ENCODE assay signal across 8 cellular contexts in the genomic region with DNA sequence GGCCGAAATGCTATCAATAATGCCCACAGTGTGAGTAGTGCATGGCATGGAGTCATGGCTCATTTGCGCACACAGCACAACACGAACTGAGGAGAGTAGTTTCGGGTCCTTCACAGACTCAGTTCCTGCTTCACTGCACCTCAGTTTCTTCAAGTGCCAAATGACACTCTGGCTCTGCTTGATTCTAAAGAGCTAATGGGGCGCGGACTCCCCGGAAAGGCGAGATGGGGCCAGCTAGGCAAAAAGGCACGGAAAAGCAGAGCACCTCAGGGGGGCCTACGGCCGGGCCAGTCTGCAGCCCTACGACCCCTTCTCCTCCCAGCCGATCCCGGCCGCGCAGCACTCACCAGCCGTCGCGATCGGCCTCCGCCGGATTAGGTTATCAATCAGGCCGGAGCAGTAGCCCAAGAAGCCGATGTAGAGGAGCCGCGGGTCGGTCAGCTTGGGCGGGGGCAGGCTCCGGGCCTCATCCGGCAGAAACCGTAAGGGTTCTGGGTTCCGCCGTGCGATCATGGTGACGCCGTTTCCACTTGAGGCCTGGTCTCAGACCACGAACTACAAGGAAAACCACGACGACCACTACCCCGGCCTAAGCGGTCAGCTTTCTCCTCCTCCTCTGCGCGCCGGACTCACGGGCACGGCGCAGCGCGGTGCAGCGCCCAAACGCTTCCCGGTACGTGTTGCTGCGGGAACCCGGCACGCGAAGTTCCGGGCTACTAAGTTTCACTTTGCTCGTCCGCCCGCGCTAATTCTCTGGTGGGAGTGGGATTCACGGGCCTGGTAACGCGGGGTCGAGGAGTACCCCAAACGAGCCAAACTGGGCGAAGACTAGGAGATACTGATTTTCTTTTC. TPM values are rescaled to one million over a fixed set of nuclear protein-coding genes. Genes with fewer than 3 reads are reported as not detected.
DNase-seq lines count a peak whose midpoint lies in the region; ATAC-seq, FAIRE-seq and TF ChIP-seq lines count a peak whose summit lies in the region.

NDUFC2 (minus strand) TSS at position 631 of the 852 bp plus-strand sequence; CDS start at position 513, 118 bp downstream.

- H3K4me2 ChIP-seq in GM23338: peak within 1 kb of the TSS; percentile 100

- FAIRE-seq in frontal cortex (lab: Jason Lieb, UNC): no peak

- H3K9me3 Mint-ChIP-seq in GM23338: no peaks in the 10 kb centered on the region

- H3K4me1 Mint-ChIP-seq in GM23338: peaks cover 9% of the 10 kb centered on the region

- peak within 1 kb of the TSS; percentile 92 for H3K4me3 Mint-ChIP-seq in GM23338

- peak within 1 kb of the TSS; percentile 91 for H3K27ac Mint-ChIP-seq in GM23338

- peaks cover 51% of the 10 kb centered on the region for H3K79me2 ChIP-seq in GM23338 (replicated peaks; ENCODE audit: insufficient read depth)

- ATAC-seq in GM23338: peak; percentile 93

- H3K27me3 Mint-ChIP-seq in GM23338 (ENCODE audit: insufficient read depth, low read depth, poor library complexity): no peaks in the 10 kb centered on the region

- H2AFZ ChIP-seq in GM23338 (peak within 1 kb of the TSS; percentile 92), neuron (ENCODE audit: low read depth, low read length) (peak within 1 kb of the TSS; percentile 92)

- H3K27me3 ChIP-seq in GM23338 (ENCODE audit: insufficient read depth): no peaks in the 10 kb centered on the region
- no peaks in the 10 kb centered on the region for H3K27me3 ChIP-seq in SJSA1 (replicated peaks)
- no peaks in the 10 kb centered on the region for H3K27me3 ChIP-seq in neuron (ENCODE audit: insufficient read depth, low read length)

- peak; percentile 80 for DNase-seq in EL
- DNase-seq in GM23338 (ENCODE audit: low spot score): peak; percentile 86
- DNase-seq in LNCaP clone FGC (ENCODE audit: low read depth): peak; percentile 52
- peak; percentile 66 to 69 for DNase-seq in SJSA1 (ENCODE audit: low read depth in 1 of 2, low spot score in 2 of 2)
- DNase-seq in activated naive CD4-positive, alpha-beta T cell treated with Interleukin-2 at 50 U/mL for 16 hours: peak; percentile 74
- DNase-seq in frontal cortex (ENCODE audit: low spot score in 2 of 2): peak; percentile 60 to 77
- DNase-seq in stromal cell of bone marrow (ENCODE audit: low read depth): peak; percentile 63

- peaks cover 3% of the 10 kb centered on the region; the same call in 1 of the 2 replicates for H3K4me1 ChIP-seq in GM23338 (ENCODE audit: insufficient read depth)
- peaks cover 47% of the 10 kb centered on the region for H3K4me1 ChIP-seq in SJSA1 (replicated peaks)
- peaks cover 25% of the 10 kb centered on the region for H3K4me1 ChIP-seq in neuron (ENCODE audit: insufficient read depth, low read length)

- peaks cover 27% of the 10 kb centered on the region for H4K20me1 ChIP-seq in GM23338 (replicated peaks; ENCODE audit: insufficient read depth)

- H3K27ac ChIP-seq in GM23338 (ENCODE audit: low read depth): peak within 1 kb of the TSS; percentile 89
- peak within 1 kb of the TSS; percentile 97 for H3K27ac ChIP-seq in SJSA1

- H3K36me3 ChIP-seq in GM23338 (ENCODE audit: insufficient read depth) (no peaks in the 10 kb centered on the region), SJSA1 (peaks cover 20% of the 10 kb centered on the region), neuron (ENCODE audit: insufficient read depth, low read length) (peaks cover 17% of the 10 kb centered on the region)

- H3K9me2 ChIP-seq in GM23338 (ENCODE audit: insufficient read depth): 0 out of 2 replicates have a peak, but pooled peaks cover 4% of the 10 kb centered on the region

- peaks cover 2% of the 10 kb centered on the region; the same call in 1 of the 3 replicates for H3K36me3 Mint-ChIP-seq in GM23338 (ENCODE audit: low read depth)

- H3K4me3 ChIP-seq in GM23338 (peak within 1 kb of the TSS; percentile 92), LNCaP clone FGC (ENCODE audit: low read depth, low read length) (peak within 1 kb of the TSS; percentile 99), SJSA1 (peak within 1 kb of the TSS; percentile 78), neuron (ENCODE audit: low read length) (peak within 1 kb of the TSS; percentile 93)

- H3F3A ChIP-seq in GM23338 (replicated peaks; ENCODE audit: low read depth): 0 out of 2 replicates have a peak, but pooled peaks cover 8% of the 10 kb centered on the region

- TF ChIP-seq CTCF in GM23338 (conservative IDR thresholded peaks at IDR 0.05; ENCODE audit: low read depth in 2 of 2) (no peak), LNCaP clone FGC (IDR thresholded peaks at IDR 0.05; ENCODE audit: control insufficient read depth, extremely low read depth, insufficient read depth) (no peak)

- H3K9me3 ChIP-seq in SJSA1 (replicated peaks): no peaks in the 10 kb centered on the region
- H3K9me3 ChIP-seq in neuron (ENCODE audit: low read length): no peaks in the 10 kb centered on the region

TF ChIP-seq in GM23338, 12 proteins besides CTCF, POLR2A, EP300 and RAD21:
- TF ChIP-seq NANOG (IDR thresholded peaks at IDR 0.05; ENCODE audit: borderline replicate concordance): no peak
- no peak for TF ChIP-seq EZH2phosphoT487 (IDR thresholded peaks at IDR 0.05; ENCODE audit: unreplicated experiment)
- TF ChIP-seq CREB1 (CRISPR knock-in tag; IDR thresholded peaks at IDR 0.05; ENCODE audit: low read depth): peak; percentile 78
- TF ChIP-seq EZH2 (IDR thresholded peaks at IDR 0.05; ENCODE audit: low read depth, unreplicated experiment): no peak
- peak; percentile 79; the same call in 1 of the 2 replicates for TF ChIP-seq ZNF114 (CRISPR knock-in tag; IDR thresholded peaks at IDR 0.05)
- no peak for TF ChIP-seq ZNF331 (CRISPR knock-in tag; IDR thresholded peaks at IDR 0.05; ENCODE audit: low read depth)
- TF ChIP-seq JUNB (IDR thresholded peaks at IDR 0.05; ENCODE audit: unreplicated experiment): no peak
- TF ChIP-seq POLR2AphosphoS5 (IDR thresholded peaks at IDR 0.05; ENCODE audit: low read depth): peak; percentile 96
- TF ChIP-seq ETS1 (IDR thresholded peaks at IDR 0.05): peak; percentile 76

RNA-seq across cellular contexts. Expression of gene NDUFC2, which starts in this region (rescaled TPM):
- 122 and 174 TPM in 2 replicates for total RNA-seq in GM23338 (2014; rRNA removed; shearing (Covaris generic))
- 711 and 755 TPM in 2 replicates for polyA plus RNA-seq in GM23338 (2016; fragmentation: Nextera tagmentation; extraction: Ambion mirVana)
- total RNA-seq in SJSA1 (2014; rRNA removed; shearing (Covaris generic)): 100 and 179 TPM in 2 replicates
- total RNA-seq in frontal cortex: 88.9 TPM

Comparison
In these comparisons a context has a peak if more than half of its experiments do, and no peak if none do; other contexts are left out.
1. Peak in every context shown above with its lines: DNase-seq, ATAC-seq, H3K4me3 ChIP-seq and H3K27ac ChIP-seq.